Comparison of ENCODE assay signal across 1 cellular context in the genomic region with DNA sequence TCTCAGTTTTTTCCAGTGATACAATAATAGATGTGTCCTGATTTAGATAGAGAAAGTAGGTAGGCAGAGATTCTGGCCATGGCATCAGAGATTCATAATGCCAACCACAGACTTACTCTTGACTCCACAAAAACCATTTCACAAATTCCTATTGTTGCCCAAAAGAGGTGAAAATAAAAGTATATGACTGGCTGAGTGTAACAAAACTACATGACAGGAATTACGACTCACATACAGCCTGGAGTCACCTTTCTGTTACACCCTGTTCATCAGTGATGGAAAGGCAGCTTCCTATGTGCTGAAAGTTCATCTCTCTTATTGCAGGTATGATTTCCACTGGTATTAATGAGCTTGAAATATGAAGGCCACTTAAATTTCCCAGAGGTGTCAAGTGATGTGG.
TF ChIP-seq lines count a peak whose summit lies in the region.

No MANE protein-coding gene starts in this region.

TF ChIP-seq in endothelial cell of umbilical vein, 7 proteins besides CTCF, POLR2A, EP300 and RAD21:
- TF ChIP-seq, protein P1, sequence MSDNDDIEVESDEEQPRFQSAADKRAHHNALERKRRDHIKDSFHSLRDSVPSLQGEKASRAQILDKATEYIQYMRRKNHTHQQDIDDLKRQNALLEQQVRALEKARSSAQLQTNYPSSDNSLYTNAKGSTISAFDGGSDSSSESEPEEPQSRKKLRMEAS (IDR thresholded peaks at IDR 0.05; ENCODE audit: insufficient read depth, insufficient read length), result no peak
- TF ChIP-seq JUN (IDR thresholded peaks at IDR 0.05; ENCODE audit: borderline replicate concordance, insufficient read depth, insufficient read length, low read depth) (no peak), MYC (IDR thresholded peaks at IDR 0.05; ENCODE audit: low read depth, low read length) (no peak), FOS (IDR thresholded peaks at IDR 0.05; ENCODE audit: borderline replicate concordance, insufficient read depth, low read length) (no peak), GATA2 (IDR thresholded peaks at IDR 0.05; ENCODE audit: insufficient read depth, insufficient read length, low read depth, low read length) (no peak), POLR2AphosphoS5 (IDR thresholded peaks at IDR 0.05; ENCODE audit: insufficient read depth, low read depth, low read length) (no peak), EZH2 (IDR thresholded peaks at IDR 0.05; ENCODE audit: borderline replicate concordance, low read depth, low read length, severe bottlenecking) (no peak)
